ENCODE assay signal across 10 cellular contexts in the genomic region with DNA sequence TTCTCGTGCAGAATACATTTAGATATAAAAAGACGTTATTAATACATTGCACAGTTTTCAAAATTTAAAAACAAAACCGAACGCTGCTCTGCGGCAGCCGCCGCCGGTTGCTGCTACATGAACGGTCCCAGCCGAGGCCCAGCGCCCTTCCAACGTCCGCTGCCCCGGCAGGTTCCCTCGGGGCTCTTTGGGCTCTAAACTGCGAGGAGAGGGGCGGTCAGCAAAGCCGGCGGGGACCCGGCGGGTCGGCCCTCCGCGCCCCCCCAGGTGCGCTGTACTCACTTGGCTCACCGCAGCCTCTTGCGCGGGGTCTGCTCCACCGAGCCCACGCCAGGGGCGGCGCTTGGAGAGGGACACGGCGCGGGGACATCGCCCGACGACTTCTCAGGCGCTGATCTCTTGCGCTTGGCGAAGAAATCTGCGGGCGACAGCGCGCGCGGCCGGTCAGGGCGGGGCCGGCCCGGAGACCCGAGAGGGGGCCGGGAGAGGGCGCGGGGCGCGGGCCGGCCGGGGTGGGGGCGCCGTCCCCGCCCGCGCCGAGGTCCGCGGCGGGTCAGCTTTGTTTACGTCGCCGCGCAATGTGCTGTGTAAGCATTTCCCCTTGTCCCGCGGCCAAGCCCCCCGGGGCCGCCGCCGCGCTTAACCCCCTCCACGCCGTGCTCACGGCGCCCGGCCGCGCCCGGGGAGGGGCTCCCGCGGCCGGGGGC. TPM values are rescaled to one million over a fixed set of nuclear protein-coding genes. Genes with fewer than 3 reads are reported as not detected.
DNase-seq lines count a peak whose midpoint lies in the region; ATAC-seq and TF ChIP-seq lines count a peak whose summit lies in the region.
"Had no signal": no experiment of that assay in that cellular context is flagged by ENCODE, and none has a peak within 500 bp of the region (broad histone marks: within the 10 kb centered on the region; RNA-seq: fewer than 3 reads in every experiment).

No MANE protein-coding gene starts in this region.

- H3K4me1 Mint-ChIP-seq in Caco-2 (ENCODE audit: low read depth, unreplicated experiment) (peaks cover 4% of the 10 kb centered on the region), T-helper 17 cell (peaks cover 18% of the 10 kb centered on the region), progenitor cell of endocrine pancreas (ENCODE audit: low read depth) (peaks cover 16% of the 10 kb centered on the region)

- peaks cover 12% of the 10 kb centered on the region for H3K36me3 Mint-ChIP-seq in Caco-2 (ENCODE audit: insufficient read depth, unreplicated experiment)
- H3K36me3 Mint-ChIP-seq in T-helper 17 cell (ENCODE audit: low read depth) = no peaks in the 10 kb centered on the region
- H3K36me3 Mint-ChIP-seq in progenitor cell of endocrine pancreas (ENCODE audit: insufficient read depth) = peaks cover 5% of the 10 kb centered on the region

- peaks cover 21% of the 10 kb centered on the region for H3K4me1 ChIP-seq in Caco-2
- peaks cover 12% of the 10 kb centered on the region for H3K4me1 ChIP-seq in cardiac muscle cell (ENCODE audit: low read depth)

- intact Hi-C loops in Caco-2 (cut with micrococcal nuclease; ENCODE audit: unreplicated experiment) = loop anchor here (2.0 kb wide), 1 partner anchor 185 kb away; a partner anchor contains a TSS

- peak overlapping the region; percentile 87 for H3K27ac ChIP-seq in cardiac muscle cell
- H3K27ac ChIP-seq: epithelial cell of prostate had no signal

- POLR2A ChIA-PET in Caco-2 (lab: Charles Lee) = no interaction called here

- H3K9me3 Mint-ChIP-seq in Caco-2 (ENCODE audit: unreplicated experiment) (no peaks in the 10 kb centered on the region), progenitor cell of endocrine pancreas (ENCODE audit: low read depth) (no peaks in the 10 kb centered on the region)

- H3K27ac Mint-ChIP-seq in Caco-2 (ENCODE audit: unreplicated experiment) (no peak overlapping the region), T-helper 17 cell (no peak overlapping the region), progenitor cell of endocrine pancreas (peak overlapping the region; percentile 41)

- H3K27me3 ChIP-seq in Caco-2 (replicated peaks; ENCODE audit: control insufficient read depth, insufficient read depth, low read length) (no peaks in the 10 kb centered on the region), cardiac muscle cell (no peaks in the 10 kb centered on the region)

- DNase-seq in Caco-2 (peak in 1 of 2 experiments; percentile 43), T-helper 17 cell (no peak), cardiac muscle cell (ENCODE audit: low read depth in 1 of 2, low spot score in 1 of 2) (peak; percentile 60 to 67), progenitor cell of endocrine pancreas (ENCODE audit: low spot score, unreplicated experiment) (no peak), NAMALWA (ENCODE audit: low spot score) (no peak), NCI-H524 treated with DMSO at 0.1 percent for 48 hours (lab: John Stamatoyannopoulos, UW) (no peak), left lobe of liver (ENCODE audit: low spot score) (no peak)
- no peak for DNase-seq in activated CD8-positive, alpha-beta memory T cell treated with anti-CD3 and anti-CD28 coated beads, Interleukin-2, amount 50 U/mL, for 4 hours
- DNase-seq: NCI-H526 treated with DMSO at 0.1 percent for 48 hours had no signal

- no peaks in the 10 kb centered on the region for H3K9me3 ChIP-seq in Caco-2
- no peaks in the 10 kb centered on the region for H3K9me3 ChIP-seq in T-helper 17 cell (ENCODE audit: control insufficient read depth, low read length, poor library complexity, severe bottlenecking)
- no peaks in the 10 kb centered on the region for H3K9me3 ChIP-seq in cardiac muscle cell (ENCODE audit: low read depth)

- H3K36me3 ChIP-seq in Caco-2 (ENCODE audit: control insufficient read depth, insufficient read depth, low read length) (no peaks in the 10 kb centered on the region), cardiac muscle cell (no peaks in the 10 kb centered on the region)

- CTCF ChIA-PET in Caco-2 (lab: Charles Lee) = interaction anchor here (0.7 to 1.5 kb wide), 2 partner anchors 8 to 351 kb away, joined by 3 to 5 read pairs; no protein-coding TSS in a partner anchor

- H3K4me3 Mint-ChIP-seq in Caco-2 (ENCODE audit: unreplicated experiment) (peak overlapping the region; percentile 59), T-helper 17 cell (peak overlapping the region; percentile 86), progenitor cell of endocrine pancreas (ENCODE audit: low read depth) (peak overlapping the region; percentile 78)

- ATAC-seq in T-helper 17 cell (no peak), left lobe of liver (no peak)

- peak overlapping the region; percentile 59 for H3K4me3 ChIP-seq in Caco-2 (ENCODE audit: low read depth, low read length)
- H3K4me3 ChIP-seq in cardiac muscle cell = peak overlapping the region; percentile 99

- no peak for TF ChIP-seq CTCF in Caco-2 (IDR thresholded peaks at IDR 0.05; ENCODE audit: insufficient read depth in 1 of 2, low read depth in 1 of 2, low read length in 1 of 2, severe bottlenecking in 1 of 2, unreplicated experiment in 1 of 2)
- TF ChIP-seq CTCF in cardiac muscle cell (IDR thresholded peaks at IDR 0.05; ENCODE audit: low read depth, low read length) = no peak
- TF ChIP-seq CTCF in progenitor cell of endocrine pancreas (IDR thresholded peaks at IDR 0.05; ENCODE audit: unreplicated experiment) = no peak

- BruUV-seq in Caco-2 (replicated peaks; lab: Mats Ljungman, UMichigan) = no TSS peak

- H3K27me3 Mint-ChIP-seq in Caco-2 (ENCODE audit: insufficient read depth, unreplicated experiment) = peaks cover 8% of the 10 kb centered on the region
- H3K27me3 Mint-ChIP-seq in T-helper 17 cell = peaks cover 13% of the 10 kb centered on the region
- H3K27me3 Mint-ChIP-seq in progenitor cell of endocrine pancreas = peaks cover 13% of the 10 kb centered on the region

RNA-seq across cellular contexts. Expression of a gene that starts 1.7 kb away (rescaled TPM):
- total RNA-seq in Caco-2 (2022) (15.0 and 25.5 TPM in 2 replicates), T-helper 17 cell (1 to 10 TPM in 1 of 2 donors, under 1 TPM in 1; 0.91 to 2.6 TPM), cardiac muscle cell (108 and 127 TPM in 2 replicates), progenitor cell of endocrine pancreas (247 and 268 TPM in 2 replicates), left lobe of liver (8.4 TPM)
- polyA plus RNA-seq in cardiac muscle cell = 64.6 and 96.7 TPM in 2 replicates

RNA-seq across cellular contexts. Expression of a gene that starts 45.4 kb away (rescaled TPM):
- total RNA-seq in Caco-2 (2022) (18.7 and 19.1 TPM in 2 replicates), T-helper 17 cell (1 to 10 TPM in 1 of 2 donors, under 1 TPM in 1; 0.96 to 2.8 TPM), cardiac muscle cell (1.1 TPM in 1 of 2 replicates, not detected in the other), progenitor cell of endocrine pancreas (1.2 and 1.9 TPM in 2 replicates), left lobe of liver (1.3 TPM)
- 0.73 and 3.8 TPM in 2 replicates for polyA plus RNA-seq in cardiac muscle cell

Comparison
In these comparisons a context has a peak if more than half of its experiments do, and no peak if none do; other contexts are left out.
1. DNase-seq: peak in cardiac muscle cell (2 of 2); none in T-helper 17 cell (0 of 3), progenitor cell of endocrine pancreas (single experiment), NAMALWA (single experiment), NCI-H524 treated with DMSO at 0.1 percent for 48 hours (single experiment), activated CD8-positive, alpha-beta memory T cell treated with anti-CD3 and anti-CD28 coated beads, Interleukin-2, amount 50 U/mL, for 4 hours (single experiment) and left lobe of liver (single experiment).
2. Peak in every context shown above with its lines, with median percentiles within 50 percentile points of each other: H3K4me3 Mint-ChIP-seq.